ENCODE assay signal across 18 cellular contexts in genomic region chr1:245160288-245160687, GRCh38. TPM values are rescaled to one million over a fixed set of nuclear protein-coding genes. Genes with fewer than 3 reads are reported as not detected.
DNase-seq lines count a peak whose midpoint lies in the region; TF ChIP-seq lines count a peak whose summit lies in the region.
"Had no signal": no experiment of that assay in that cellular context is flagged by ENCODE, and none has a peak within 500 bp of the region (broad histone marks: within the 10 kb centered on the region; RNA-seq: fewer than 3 reads in every experiment).

No MANE protein-coding gene starts in this region.

- WGBS in prostate gland = 14% methylated on average over 5 of the region's 5 CpGs

- H3K27me3 ChIP-seq in prostate gland (replicated peaks; ENCODE audit: insufficient read depth) = no peaks in the 10 kb centered on the region

- H3K27ac ChIP-seq in prostate gland = no peak overlapping the region
- H3K27ac ChIP-seq: BLaER1 treated with 17β-estradiol and CSF1 and Interleukin-3, amounts not matched to agents 10 nM and 100 nM; KMS-11 had no signal

- intact Hi-C loops in prostate gland (cut with DNase I) = no loop called here
- intact Hi-C loops in head of caudate nucleus (cut with DNase I) = no loop called here

- no peak overlapping the region for H3K4me3 ChIP-seq in fibroblast of the aortic adventitia (ENCODE audit: low read depth, low read length)
- H3K4me3 ChIP-seq in prostate gland = no peak overlapping the region
- H3K4me3 ChIP-seq: BLaER1 treated with 17β-estradiol and CSF1 and Interleukin-3, amounts not matched to agents 10 nM and 100 nM had no signal

- no peaks in the 10 kb centered on the region for H3K36me3 ChIP-seq in prostate gland
- H3K36me3 ChIP-seq: BLaER1 treated with 17β-estradiol and CSF1 and Interleukin-3, amounts not matched to agents 10 nM and 100 nM had no signal

- H3K9me3 ChIP-seq in prostate gland = no peaks in the 10 kb centered on the region

- no peaks in the 10 kb centered on the region for H3K4me1 ChIP-seq in prostate gland (replicated peaks)

- in situ Hi-C loops in G401 (cut with HindIII; ENCODE audit: low sequenced_read_pairs) = no loop called here

- DNase-seq in G401 (ENCODE audit: low spot score) (peak; percentile 85), amniotic epithelial cell (ENCODE audit: low read depth) (peak; percentile 43), fibroblast of the aortic adventitia (ENCODE audit: low read depth) (peak; percentile 86), prostate gland (ENCODE audit: low spot score) (peak; percentile 62), NCI-H82 treated with DMSO at 0.1 percent for 48 hours (lab: John Stamatoyannopoulos, UW; ENCODE audit: unreplicated experiment) (no peak), DMS153 treated with DMSO at 0.1 percent for 48 hours (lab: John Stamatoyannopoulos, UW; ENCODE audit: unreplicated experiment) (no peak), head of caudate nucleus (no peak), superior temporal gyrus (ENCODE audit: extremely low spot score) (no peak)
- DNase-seq: CD8-positive, alpha-beta T cell; NCI-H1417; NCI-H187 treated with DMSO at 0.1 percent for 48 hours; NCI-H2227 treated with DMSO at 0.1 percent for 48 hours; NCI-H510A treated with DMSO at 0.1 percent for 48 hours; NCI-H774; SHP77 treated with DMSO at 0.1 percent for 48 hours had no signal

- no peak for TF ChIP-seq CTCF in fibroblast of the aortic adventitia (IDR thresholded peaks at IDR 0.05; ENCODE audit: insufficient read depth, low read length)
- TF ChIP-seq CTCF in prostate gland (IDR thresholded peaks at IDR 0.05) = no peak

- TF ChIP-seq POLR2A in prostate gland (IDR thresholded peaks at IDR 0.05) = no peak

RNA-seq across cellular contexts. Expression of gene KIF26B, which starts 5.5 kb away (rescaled TPM):
- total RNA-seq in G401 (2014; rRNA removed; shearing (Covaris generic)) = 9.8 and 10.5 TPM in 2 replicates
- total RNA-seq in fibroblast of the aortic adventitia (ENCODE audit: low replicate concordance) = 4.6 and 20.9 TPM in 2 replicates
- total RNA-seq in prostate gland = 1 to 10 TPM; 3.3 to 3.8 TPM
- total RNA-seq: A673; CD8-positive, alpha-beta T cell had no signal

Comparison
In these comparisons a context has a peak if more than half of its experiments do, and no peak if none do; other contexts are left out.
1. DNase-seq: peak in G401 (single experiment), amniotic epithelial cell (single experiment), fibroblast of the aortic adventitia (single experiment) and prostate gland (single experiment); none in NCI-H82 treated with DMSO at 0.1 percent for 48 hours (single experiment), DMS153 treated with DMSO at 0.1 percent for 48 hours (single experiment), head of caudate nucleus (0 of 42) and superior temporal gyrus (single experiment).